ENCODE assay signal across 8 cellular contexts in genomic region chrX:134459683-134460004, GRCh38. TPM values are rescaled to one million over a fixed set of nuclear protein-coding genes. Genes with fewer than 3 reads are reported as not detected.
DNase-seq lines count a peak whose midpoint lies in the region; ATAC-seq and TF ChIP-seq lines count a peak whose summit lies in the region.

No MANE protein-coding gene starts in this region.

- no peaks in the 10 kb centered on the region for H3K36me3 ChIP-seq in IMR-90 (ENCODE audit: control insufficient read depth, insufficient read depth, low read length)
- H3K36me3 ChIP-seq in lung (ENCODE audit: control insufficient read depth in 2 of 2, insufficient read depth in 2 of 2, low read length in 2 of 2): no peaks in the 10 kb centered on the region

- H4K8ac ChIP-seq in IMR-90 (ENCODE audit: low read depth in 2 of 2, low read length in 2 of 2): peak overlapping the region; percentile 12 to 52; a peak in 2 of 4 replicates

- peak overlapping the region; percentile 69; the same call in 1 of the 2 replicates for H3K23ac ChIP-seq in IMR-90 (ENCODE audit: low read depth, low read length)

- CTCF ChIA-PET in IMR-90 (lab: Yijun Ruan, JAX): no interaction called here

- TF ChIP-seq CTCF in IMR-90 (conservative IDR thresholded peaks at IDR 0.05; ENCODE audit: low read depth, low read length): no peak
- TF ChIP-seq CTCF in brain (conservative IDR thresholded peaks at IDR 0.05): no peak
- TF ChIP-seq CTCF in lung (IDR thresholded peaks at IDR 0.05; ENCODE audit: control extremely low read depth, extremely low read depth): no peak

- no peak overlapping the region for H2BK20ac ChIP-seq in IMR-90 (ENCODE audit: low read depth, low read length)

- 0 out of 2 replicates have a peak overlapping the region, but pooled peaks have one; percentile 15 for H3K14ac ChIP-seq in IMR-90 (replicated peaks; ENCODE audit: low read depth, low read length)

- no peak overlapping the region for H2BK5ac ChIP-seq in IMR-90 (ENCODE audit: low read depth, low read length, poor library complexity, severe bottlenecking)

- peaks cover 5% of the 10 kb centered on the region for H3K36me3 Mint-ChIP-seq in brain

- H3K9me1 ChIP-seq in IMR-90 (ENCODE audit: insufficient read depth, low read length): no peaks in the 10 kb centered on the region

- H2AK9ac ChIP-seq in IMR-90 (replicated peaks; ENCODE audit: low read depth, low read length, poor library complexity): peak overlapping the region; percentile 61

- no peak for TF ChIP-seq RAD21 in IMR-90 (IDR thresholded peaks at IDR 0.05; ENCODE audit: low read length)

- peak overlapping the region; percentile 61; the same call in 1 of the 2 replicates for H3K9ac ChIP-seq in IMR-90 (ENCODE audit: low read depth, low read length)

- H3K4me1 Mint-ChIP-seq in brain: peaks cover 14% of the 10 kb centered on the region

- no peaks in the 10 kb centered on the region for H4K20me1 ChIP-seq in IMR-90 (ENCODE audit: insufficient read depth, low read length)

- H3K4me2 ChIP-seq in IMR-90 (ENCODE audit: low read depth, low read length): peak overlapping the region; percentile 90

- H3K4me3 ChIP-seq in IMR-90 (ENCODE audit: insufficient read depth, low read depth, low read length) (peak overlapping the region; percentile 78), lung (peak overlapping the region; percentile 30)

- H2AK5ac ChIP-seq in IMR-90 (ENCODE audit: low read depth, low read length): no peak overlapping the region

- BruUV-seq in IMR-90 (replicated peaks; lab: Mats Ljungman, UMichigan): no TSS peak

- H3K27ac Mint-ChIP-seq in brain: peak overlapping the region in 4 of 5 experiments; percentile 55 to 84 (median 66)

- H3K27me3 Mint-ChIP-seq in brain: no peaks in the 10 kb centered on the region

- in situ Hi-C loops in IMR-90 (cut with MboI; ENCODE audit: low sequenced_read_pairs): loop anchor here (25.0 kb wide), 1 partner anchor 553 kb away; the partner anchor contains the start of gene RTL8B

- no peak overlapping the region for H4K5ac ChIP-seq in IMR-90 (ENCODE audit: low read depth, low read length)

- H3K27me3 ChIP-seq in IMR-90 (ENCODE audit: control insufficient read depth, insufficient read depth, low read length) (no peaks in the 10 kb centered on the region), lung (ENCODE audit: control insufficient read depth, insufficient read depth) (no peaks in the 10 kb centered on the region)

- POLR2A ChIA-PET in IMR-90 (lab: Charles Lee; ENCODE audit: unreplicated experiment): no interaction called here

- H3K9me3 Mint-ChIP-seq in brain: no peaks in the 10 kb centered on the region

- no peak overlapping the region; the same call in 1 of the 2 replicates for H2BK120ac ChIP-seq in IMR-90 (ENCODE audit: low read depth, low read length)

- H3K9me3 ChIP-seq in IMR-90 (ENCODE audit: control insufficient read depth, insufficient read depth, low read length): no peaks in the 10 kb centered on the region
- no peaks in the 10 kb centered on the region for H3K9me3 ChIP-seq in lung (ENCODE audit: control insufficient read depth in 2 of 2, insufficient read depth in 1 of 2, low read length in 1 of 2)

- WGBS in IMR-90 (ENCODE audit: extremely low coverage in 2 of 2, insufficient read length in 1 of 2), 2 experiments: no CpG with 5 or more reads among the region's 12 CpGs
- 2 to 37% methylated on average over 12 of the region's 12 CpGs for WGBS in lung, 2 donors

- H3K27ac ChIP-seq in IMR-90 (ENCODE audit: insufficient read depth, low read length) (no peak overlapping the region), lung (ENCODE audit: low read depth in 1 of 2, low read length in 1 of 2) (peak overlapping the region in 1 of 2 donors; percentile 17)

- peak overlapping the region; percentile 93 for H2AFZ ChIP-seq in IMR-90 (replicated peaks; ENCODE audit: low read length, poor library complexity)

- DNase-seq in AG08395 (ENCODE audit: low spot score) (peak; percentile 7), IMR-90 (no peak), lung (ENCODE audit: low spot score) (no peak), A172 (ENCODE audit: low spot score) (no peak), GF-D8 (lab: John Stamatoyannopoulos, UW) (no peak), NCI-H2029 treated with DMSO at 0.1 percent for 48 hours (lab: John Stamatoyannopoulos, UW) (no peak)

- dilution Hi-C loops in IMR-90 (cut with HindIII; ENCODE audit: low sequenced_read_pairs, unreplicated experiment): no loop called here

- H3K4me1 ChIP-seq in IMR-90 (ENCODE audit: control insufficient read depth, insufficient read depth, low read length) (no peaks in the 10 kb centered on the region; the same call in 1 of the 2 replicates), lung (ENCODE audit: control insufficient read depth in 2 of 2, insufficient read depth in 2 of 2, low read length in 2 of 2) (no peaks in the 10 kb centered on the region)

- H3K4ac ChIP-seq in IMR-90 (ENCODE audit: low read depth, low read length): no peak overlapping the region

- H3K56ac ChIP-seq in IMR-90 (ENCODE audit: extremely low read depth, insufficient read depth, low read length): no peak overlapping the region

- H4K91ac ChIP-seq in IMR-90 (ENCODE audit: insufficient read depth, low read depth, low read length): no peak overlapping the region

- peaks cover 0 to 13% of the 10 kb centered on the region in 2 experiments; a peak in 2 of 4 replicates for H3K79me1 ChIP-seq in IMR-90 (ENCODE audit: low read depth in 1 of 2, low read length in 2 of 2)

- intact Hi-C loops in IMR-90 (cut with micrococcal nuclease): no loop called here

- H3K4me3 Mint-ChIP-seq in brain: peak overlapping the region; percentile 83 to 90 (median 85)

- no peak overlapping the region for H3K18ac ChIP-seq in IMR-90 (ENCODE audit: low read depth, low read length)

- no peak overlapping the region for H2BK15ac ChIP-seq in IMR-90 (ENCODE audit: low read depth, low read length)

- TF ChIP-seq POLR2A in IMR-90 (IDR thresholded peaks at IDR 0.05; ENCODE audit: low read depth, low read length): no peak

- peak; percentile 29 for ATAC-seq in GM19455 (IDR thresholded peaks at IDR 0.05; ENCODE audit: unreplicated experiment)
- peak; percentile 34 for ATAC-seq in IMR-90 (ENCODE audit: low read depth)
- peak; percentile 16 for ATAC-seq in lung (ENCODE audit: insufficient read depth, low FRiP score)

TF ChIP-seq in IMR-90, 13 proteins besides CTCF, POLR2A, EP300 and RAD21:
- no peak for TF ChIP-seq SMC3 (IDR thresholded peaks at IDR 0.05; ENCODE audit: low read depth, low read length)
- no peak for TF ChIP-seq CEBPB (IDR thresholded peaks at IDR 0.05; ENCODE audit: low read depth, low read length)
- TF ChIP-seq NFE2L2 (IDR thresholded peaks at IDR 0.05; ENCODE audit: low read depth, low read length): no peak
- no peak for TF ChIP-seq CHD1 (IDR thresholded peaks at IDR 0.05; ENCODE audit: low read depth, low read length)
- TF ChIP-seq MAFK (IDR thresholded peaks at IDR 0.05; ENCODE audit: low read depth, low read length): no peak
- TF ChIP-seq, protein P1, sequence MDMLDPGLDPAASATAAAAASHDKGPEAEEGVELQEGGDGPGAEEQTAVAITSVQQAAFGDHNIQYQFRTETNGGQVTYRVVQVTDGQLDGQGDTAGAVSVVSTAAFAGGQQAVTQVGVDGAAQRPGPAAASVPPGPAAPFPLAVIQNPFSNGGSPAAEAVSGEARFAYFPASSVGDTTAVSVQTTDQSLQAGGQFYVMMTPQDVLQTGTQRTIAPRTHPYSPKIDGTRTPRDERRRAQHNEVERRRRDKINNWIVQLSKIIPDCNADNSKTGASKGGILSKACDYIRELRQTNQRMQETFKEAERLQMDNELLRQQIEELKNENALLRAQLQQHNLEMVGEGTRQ (IDR thresholded peaks at IDR 0.05; ENCODE audit: low read depth, low read length): no peak
- no peak for TF ChIP-seq BHLHE40 (IDR thresholded peaks at IDR 0.05; ENCODE audit: low read depth, low read length)
- no peak for TF ChIP-seq FOS (IDR thresholded peaks at IDR 0.05; ENCODE audit: low read depth, low read length)
- no peak for TF ChIP-seq ELK1 (IDR thresholded peaks at IDR 0.05; ENCODE audit: borderline replicate concordance, low read depth, low read length)

RNA-seq across cellular contexts. Expression of gene HPRT1, which starts 0.3 kb away (rescaled TPM):
- total RNA-seq in IMR-90 (2012; rRNA removed) (7.0 and 15.6 TPM in 2 replicates), lung (10 to 100 TPM; 12.3 to 22.1 TPM)
- polyA plus RNA-seq in IMR-90 (2012; rRNA removed) (26.9 and 30.3 TPM in 2 replicates), brain (ENCODE audit: insufficient read depth, low read depth, low replicate concordance) (63.1 TPM), lung (10 to 100 TPM; 33.5 to 40.5 TPM)
- 6.1 and 8.6 TPM in 2 replicates for polyA plus RNA-seq in IMR-90 (2012; cell fraction: cytosol; rRNA removed)
- polyA plus RNA-seq in IMR-90 (2012; cell fraction: nucleus; rRNA removed; ENCODE audit: low replicate concordance): 2.9 and 7.4 TPM in 2 replicates
- 9.2 and 11.8 TPM in 2 replicates for total RNA-seq in A172 (2014; rRNA removed; shearing (Covaris generic))
